ENCODE assay signal across 21 cellular contexts in the genomic region with DNA sequence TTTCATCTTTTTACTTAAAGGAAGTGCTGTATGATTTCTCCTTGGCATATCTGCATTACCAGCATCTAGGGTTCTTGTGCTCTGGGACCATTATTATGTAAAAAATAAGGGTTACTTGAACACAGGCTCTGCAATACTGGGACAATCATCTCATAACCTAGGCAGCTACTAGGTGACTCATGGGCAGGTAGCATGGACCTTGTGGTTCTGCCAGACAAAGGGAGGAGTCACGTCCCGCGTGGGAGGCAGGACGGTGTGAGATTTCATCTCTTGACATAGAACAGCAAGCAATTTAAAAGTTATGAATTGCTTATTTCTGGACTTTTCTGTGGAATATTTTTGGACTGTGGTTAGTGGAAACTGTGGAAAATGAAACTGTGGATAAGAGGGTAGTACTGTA. TPM values are rescaled to one million over a fixed set of nuclear protein-coding genes. Genes with fewer than 3 reads are reported as not detected.
A peak's percentile ranks its signal among the peaks of the same experiment; 100 is the strongest.
DNase-seq lines count a peak whose midpoint lies in the region; ATAC-seq, FAIRE-seq and TF ChIP-seq lines count a peak whose summit lies in the region.
"Had no signal": no experiment of that assay in that cellular context is flagged by ENCODE, and none has a peak within 500 bp of the region (broad histone marks: within the 10 kb centered on the region; RNA-seq: fewer than 3 reads in every experiment).

No MANE protein-coding gene starts in this region.

- FAIRE-seq in pancreas (lab: Jason Lieb, UNC) = no peak

- intact Hi-C loops in pancreas (cut with DNase I) = no loop called here

- H3K27me3 ChIP-seq in pancreas = no peaks in the 10 kb centered on the region
- H3K27me3 ChIP-seq: stomach had no signal

- no peaks in the 10 kb centered on the region for H3K36me3 ChIP-seq in pancreas
- H3K36me3 ChIP-seq: stomach had no signal

- 32 to 34% methylated on average over 4 of the region's 4 CpGs for WGBS in pancreas, 2 donors

- ATAC-seq in pancreas (peak in 3 of 4 donors; percentile 55 to 83 (median 79)), GM21737 (IDR thresholded peaks at IDR 0.05; ENCODE audit: unreplicated experiment) (no peak)
- ATAC-seq: activated naive CD8-positive, alpha-beta T cell treated with anti-CD3 and anti-CD28 coated beads, Interleukin-2, amount 50 U/mL, for 24 hours; CD8-positive, alpha-beta T cell; Right ventricle myocardium inferior had no signal

- no peaks in the 10 kb centered on the region for H3K9me3 ChIP-seq in pancreas
- H3K9me3 ChIP-seq: stomach had no signal

- DNase-seq in activated T-cell treated with anti-CD3 and anti-CD28 coated beads for 48 hours (ENCODE audit: low read depth) (peak; percentile 11), NCI-H226 (peak; percentile 70), fibroblast of the aortic adventitia (ENCODE audit: low read depth) (peak; percentile 54), pancreas (no peak), NCI-H2081 (lab: John Stamatoyannopoulos, UW) (no peak), DMS 273 treated with DMSO at 0.1 percent for 48 hours (lab: John Stamatoyannopoulos, UW) (no peak)
- DNase-seq in activated T-cell treated with anti-CD3 and anti-CD28 coated beads, Interleukin-2, amount 50 U/mL, for 1 hour = no peak
- DNase-seq: activated CD8-positive, alpha-beta memory T cell treated with anti-CD3 and anti-CD28 coated beads, Interleukin-2, amount 50 U/mL, for 4 hours; activated naive CD8-positive, alpha-beta T cell treated with anti-CD3 and anti-CD28 coated beads, Interleukin-2, amount 50 U/mL, for 24 hours; CD8-positive, alpha-beta T cell; effector CD4-positive, alpha-beta T cell; EL; hippocampal formation; NCI-H1092 treated with DMSO at 0.1 percent for 48 hours; NCI-H2171; occipital lobe; stomach had no signal

- H3K4me3 ChIP-seq in fibroblast of the aortic adventitia (ENCODE audit: low read depth, low read length) = no peak overlapping the region
- no peak overlapping the region for H3K4me3 ChIP-seq in pancreas
- H3K4me3 ChIP-seq: skin epidermis, stomach had no signal

- H3K27ac ChIP-seq in pancreas = no peak overlapping the region
- H3K27ac ChIP-seq: skin epidermis, stomach had no signal

- peaks cover 0 to 4% (median 0%) of the 10 kb centered on the region in 3 donors for H3K4me1 ChIP-seq in pancreas

- TF ChIP-seq CTCF in fibroblast of the aortic adventitia (IDR thresholded peaks at IDR 0.05; ENCODE audit: insufficient read depth, low read length) = no peak
- TF ChIP-seq CTCF in pancreas (IDR thresholded peaks at IDR 0.05) = no peak

RNA-seq across cellular contexts. Expression of a gene that starts 34.1 kb away (rescaled TPM):
- total RNA-seq in fibroblast of the aortic adventitia (ENCODE audit: low replicate concordance) = 37.1 and 76.4 TPM in 2 replicates
- total RNA-seq in pancreas = 10 to 100 TPM in 3 of 6 donors, 1 to 10 TPM in 3; 6.5 to 17.7 (median 8.8) TPM
- polyA plus RNA-seq in pancreas = 1 to 10 TPM; 5.8 to 6.6 TPM
- total RNA-seq: CD8-positive, alpha-beta T cell had no signal
- polyA plus RNA-seq: IgD-negative memory B cell had no signal

Comparison
In these comparisons a context has a peak if more than half of its experiments do, and no peak if none do; other contexts are left out.
1. DNase-seq: peak in activated T-cell treated with anti-CD3 and anti-CD28 coated beads for 48 hours (single experiment), NCI-H226 (single experiment) and fibroblast of the aortic adventitia (single experiment); none in activated T-cell treated with anti-CD3 and anti-CD28 coated beads, Interleukin-2, amount 50 U/mL, for 1 hour (single experiment), pancreas (0 of 6), NCI-H2081 (0 of 2) and DMS 273 treated with DMSO at 0.1 percent for 48 hours (single experiment).